13 cellular contexts compared by ENCODE assay signal in genomic region chr15:81887913-81888312, GRCh38.
DNase-seq lines count a peak whose midpoint lies in the region; ATAC-seq, FAIRE-seq and TF ChIP-seq lines count a peak whose summit lies in the region.
"Had no signal": no experiment of that assay in that cellular context is flagged by ENCODE, and none has a peak within 500 bp of the region (broad histone marks: within the 10 kb centered on the region; RNA-seq: fewer than 3 reads in every experiment).

No MANE protein-coding gene starts in this region.

- H3K9me2 ChIP-seq in hepatocyte (replicated peaks; ENCODE audit: insufficient read depth), result no peaks in the 10 kb centered on the region

- H3K9me3 ChIP-seq in hepatocyte (ENCODE audit: low read depth), result no peaks in the 10 kb centered on the region
- H3K9me3 ChIP-seq in vagina, result no peaks in the 10 kb centered on the region
- no peaks in the 10 kb centered on the region for H3K9me3 ChIP-seq in small intestine (ENCODE audit: control insufficient read depth, low read depth)
- H3K9me3 ChIP-seq: stomach had no signal

- TF ChIP-seq POLR2A in vagina (IDR thresholded peaks at IDR 0.05), result no peak

- H3K4me3 Mint-ChIP-seq in HFFc6, result peak overlapping the region; percentile 64
- H3K4me3 Mint-ChIP-seq: activated CD4-positive, alpha-beta T cell treated with anti-CD3 and anti-CD28 coated beads for 36 hours had no signal

- H3K4me1 Mint-ChIP-seq in HFFc6 (ENCODE audit: low read depth), result peaks cover 37% of the 10 kb centered on the region
- H3K4me1 Mint-ChIP-seq: activated CD4-positive, alpha-beta T cell treated with anti-CD3 and anti-CD28 coated beads for 36 hours had no signal

- DNase-seq in HFFc6, result peak; percentile 74
- peak; percentile 83 for DNase-seq in astrocyte of the spinal cord (ENCODE audit: low read depth, low spot score)
- DNase-seq in hepatocyte (ENCODE audit: low spot score), result no peak
- no peak for DNase-seq in vagina (ENCODE audit: extremely low spot score in 2 of 2)
- DNase-seq in activated CD8-positive, alpha-beta memory T cell treated with anti-CD3 and anti-CD28 coated beads for 24 hours, result no peak
- DNase-seq in small intestine, result no peak
- DNase-seq: activated CD4-positive, alpha-beta T cell treated with anti-CD3 and anti-CD28 coated beads for 36 hours; erythroblast; NCI-H187 treated with DMSO at 0.1 percent for 48 hours; stomach had no signal

- TF ChIP-seq CTCF in HFFc6 (IDR thresholded peaks at IDR 0.05), result no peak
- no peak for TF ChIP-seq CTCF in astrocyte of the spinal cord (IDR thresholded peaks at IDR 0.05; ENCODE audit: low read depth, low read length)
- no peak for TF ChIP-seq CTCF in hepatocyte (IDR thresholded peaks at IDR 0.05; ENCODE audit: poor library complexity)
- no peak for TF ChIP-seq CTCF in vagina (IDR thresholded peaks at IDR 0.05)

- FAIRE-seq in small intestine (lab: Jason Lieb, UNC), result no peak
- FAIRE-seq: K562 had no signal

- no peaks in the 10 kb centered on the region for H3K79me2 ChIP-seq in hepatocyte

- H3K27me3 ChIP-seq in hepatocyte (no peaks in the 10 kb centered on the region), vagina (no peaks in the 10 kb centered on the region), small intestine (ENCODE audit: control insufficient read depth in 2 of 2, insufficient read depth in 2 of 2, low read length in 2 of 2) (no peaks in the 10 kb centered on the region)
- H3K27me3 ChIP-seq: cardiac muscle cell, stomach had no signal

- peak overlapping the region; percentile 90 for H3K27ac Mint-ChIP-seq in HFFc6
- H3K27ac Mint-ChIP-seq: activated CD4-positive, alpha-beta T cell treated with anti-CD3 and anti-CD28 coated beads for 36 hours had no signal

- peaks cover 4% of the 10 kb centered on the region; the same call in 1 of the 2 replicates for H3K9me3 Mint-ChIP-seq in HFFc6

- H4K20me1 ChIP-seq in hepatocyte (ENCODE audit: insufficient read depth, poor library complexity, severe bottlenecking), result no peaks in the 10 kb centered on the region

- H3K4me2 ChIP-seq in hepatocyte, result no peak overlapping the region

- in situ Hi-C loops in astrocyte of the spinal cord (cut with HindIII; ENCODE audit: low sequenced_read_pairs), result no loop called here

- H3K36me3 ChIP-seq in hepatocyte (replicated peaks; ENCODE audit: insufficient read depth, low read depth) (no peaks in the 10 kb centered on the region), vagina (no peaks in the 10 kb centered on the region), small intestine (ENCODE audit: control insufficient read depth in 2 of 2, insufficient read depth in 2 of 2, low read length in 2 of 2) (no peaks in the 10 kb centered on the region)
- H3K36me3 ChIP-seq: cardiac muscle cell, stomach had no signal

- H3K36me3 Mint-ChIP-seq in HFFc6 (ENCODE audit: low read depth), result no peaks in the 10 kb centered on the region

- WGBS in hepatocyte (ENCODE audit: low lambda C conversion rate, missing lambda C conversion rate), result 85% methylated on average over 2 of the region's 2 CpGs
- WGBS in small intestine, 3 donors, result 68 to 91% (median 89%) methylated on average over 2 of the region's 2 CpGs

- ATAC-seq in HG02759 (IDR thresholded peaks at IDR 0.05; ENCODE audit: unreplicated experiment), result no peak
- ATAC-seq: activated CD4-positive, alpha-beta T cell treated with anti-CD3 and anti-CD28 coated beads for 36 hours; K562 had no signal

- peaks cover 3% of the 10 kb centered on the region for H3K4me1 ChIP-seq in hepatocyte (ENCODE audit: insufficient read depth)
- H3K4me1 ChIP-seq in vagina, result peaks cover 14% of the 10 kb centered on the region
- H3K4me1 ChIP-seq in small intestine (ENCODE audit: control insufficient read depth in 2 of 2, insufficient read depth in 1 of 2, low read depth in 1 of 2, low read length in 1 of 2), result no peaks in the 10 kb centered on the region

- no peak overlapping the region for H2AFZ ChIP-seq in hepatocyte

- H3K4me3 ChIP-seq in astrocyte of the spinal cord (ENCODE audit: low read depth, low read length) (no peak overlapping the region), hepatocyte (no peak overlapping the region), vagina (no peak overlapping the region), small intestine (ENCODE audit: low read depth in 1 of 2, low read length in 2 of 2) (no peak overlapping the region)
- H3K4me3 ChIP-seq: cardiac muscle cell, K562, stomach had no signal

- no peaks in the 10 kb centered on the region; the same call in 1 of the 2 replicates for H3K27me3 Mint-ChIP-seq in HFFc6 (ENCODE audit: insufficient read depth)

- H3K27ac ChIP-seq in hepatocyte (peak overlapping the region; percentile 53), vagina (peak overlapping the region; percentile 65), small intestine (ENCODE audit: low read depth in 1 of 2, low read length in 1 of 2) (no peak overlapping the region)
- H3K27ac ChIP-seq: cardiac muscle cell, stomach had no signal

- intact Hi-C loops in vagina (cut with DNase I), result no loop called here

Comparison
In these comparisons a context has a peak if more than half of its experiments do, and no peak if none do; other contexts are left out.
1. DNase-seq: peak in HFFc6 (single experiment) and astrocyte of the spinal cord (single experiment); none in hepatocyte (single experiment), vagina (0 of 2), activated CD8-positive, alpha-beta memory T cell treated with anti-CD3 and anti-CD28 coated beads for 24 hours (single experiment) and small intestine (single experiment).
2. H3K27ac ChIP-seq: peak in hepatocyte (single experiment) and vagina (single experiment); none in small intestine (0 of 2).